In genomic region chr13:114021464-114022308, GRCh38 we compare ENCODE assay signal across 22 cellular contexts. TPM values are rescaled to one million over a fixed set of nuclear protein-coding genes. Genes with fewer than 3 reads are reported as not detected.
DNase-seq lines count a peak whose midpoint lies in the region; ATAC-seq and TF ChIP-seq lines count a peak whose summit lies in the region.
"Had no signal": no experiment of that assay in that cellular context is flagged by ENCODE, and none has a peak within 500 bp of the region (broad histone marks: within the 10 kb centered on the region; RNA-seq: fewer than 3 reads in every experiment).

No MANE protein-coding gene starts in this region.

- no peaks in the 10 kb centered on the region for H3K9me3 ChIP-seq in right atrium auricular region
- H3K9me3 ChIP-seq in CD8-positive, alpha-beta memory T cell (ENCODE audit: low read length), result no peaks in the 10 kb centered on the region
- H3K9me3 ChIP-seq: ascending aorta, colonic mucosa, gastroesophageal sphincter, MG63, SJCRH30, stomach had no signal

- H3K27ac ChIP-seq in right atrium auricular region, result no peak overlapping the region
- H3K27ac ChIP-seq in RWPE1, result peak overlapping the region; percentile 29
- H3K27ac ChIP-seq in CD8-positive, alpha-beta memory T cell (ENCODE audit: low read depth, low read length), result no peak overlapping the region
- H3K27ac ChIP-seq: ascending aorta, colonic mucosa, epithelial cell of prostate, gastroesophageal sphincter, SJCRH30, stomach had no signal

- H3K27ac Mint-ChIP-seq in CD8-positive, alpha-beta memory T cell, result peak overlapping the region in 2 of 8 donors; percentile 13 to 58
- H3K27ac Mint-ChIP-seq: CD8-positive, alpha-beta T cell; nephron had no signal

- peaks cover 0 to 9% of the 10 kb centered on the region in 2 donors for H3K4me1 ChIP-seq in right atrium auricular region
- no peaks in the 10 kb centered on the region for H3K4me1 ChIP-seq in CD8-positive, alpha-beta memory T cell (ENCODE audit: insufficient read depth, low read length)
- H3K4me1 ChIP-seq: colonic mucosa had no signal

- H3K36me3 ChIP-seq in right atrium auricular region, result peaks cover 30% of the 10 kb centered on the region
- peaks cover 87% of the 10 kb centered on the region for H3K36me3 ChIP-seq in CD8-positive, alpha-beta memory T cell (ENCODE audit: insufficient read depth, low read length)
- H3K36me3 ChIP-seq: colonic mucosa had no signal

- intact Hi-C loops in Right ventricle myocardium superior (cut with DNase I), result no loop called here

- no peak for TF ChIP-seq CTCF in right atrium auricular region (IDR thresholded peaks at IDR 0.05)
- no peak for TF ChIP-seq CTCF in RWPE1 (conservative IDR thresholded peaks at IDR 0.05; ENCODE audit: low read depth)

- POLR2A ChIA-PET in RWPE1 (lab: Yijun Ruan, JAX; ENCODE audit: low non-redundant PET), result no interaction called here
- POLR2A ChIA-PET in CD8-positive, alpha-beta memory T cell (lab: Charles Lee), result no interaction called here

- peaks cover 0 to 84% (median 5%) of the 10 kb centered on the region in 3 donors for H3K36me3 Mint-ChIP-seq in CD8-positive, alpha-beta memory T cell

- H3K4me1 Mint-ChIP-seq in CD8-positive, alpha-beta memory T cell, result peaks cover 0 to 5% (median 5%) of the 10 kb centered on the region in 3 donors

- peak; percentile 33 for DNase-seq in Right ventricle myocardium superior
- DNase-seq in right atrium auricular region (ENCODE audit: low spot score), result no peak
- no peak for DNase-seq in RWPE1 (ENCODE audit: low spot score)
- peak; percentile 23 to 49 for DNase-seq in hippocampal formation (lab: John Stamatoyannopoulos, UW)
- DNase-seq in superior temporal gyrus (ENCODE audit: extremely low spot score), result peak; percentile 64
- no peak for DNase-seq in KG1 (lab: John Stamatoyannopoulos, UW)
- no peak for DNase-seq in CD8-positive, alpha-beta memory T cell
- DNase-seq: activated gamma-delta T cell treated with Interleukin-2 at 50 U/mL for 16 hours, colonic mucosa, MG63, NCI-H146, NCI-H446, SJCRH30, stomach, T-helper 2 cell had no signal

- peak overlapping the region in 1 of 7 donors; percentile 34 for H3K4me3 Mint-ChIP-seq in CD8-positive, alpha-beta memory T cell
- H3K4me3 Mint-ChIP-seq: CD8-positive, alpha-beta T cell; nephron had no signal

- H3K27me3 Mint-ChIP-seq in CD8-positive, alpha-beta memory T cell, result peaks cover 0 to 5% of the 10 kb centered on the region in 2 donors

- CTCF ChIA-PET in RWPE1 (lab: Yijun Ruan, JAX), result no interaction called here
- CTCF ChIA-PET in CD8-positive, alpha-beta memory T cell (lab: Charles Lee), result no interaction called here

- no peak overlapping the region for H3K4me3 ChIP-seq in right atrium auricular region
- H3K4me3 ChIP-seq in CD8-positive, alpha-beta memory T cell (ENCODE audit: low read length), result no peak overlapping the region
- H3K4me3 ChIP-seq: ascending aorta, colonic mucosa, gastroesophageal sphincter, lung, MG63, SJCRH30, stomach had no signal

- H3K9me3 Mint-ChIP-seq in CD8-positive, alpha-beta memory T cell, result peaks cover 0 to 4% (median 0%) of the 10 kb centered on the region in 5 donors
- H3K9me3 Mint-ChIP-seq: CD8-positive, alpha-beta T cell; nephron had no signal

- no peaks in the 10 kb centered on the region for H3K27me3 ChIP-seq in right atrium auricular region
- H3K27me3 ChIP-seq in CD8-positive, alpha-beta memory T cell (ENCODE audit: insufficient read depth, low read length, poor library complexity, severe bottlenecking), result no peaks in the 10 kb centered on the region
- H3K27me3 ChIP-seq: ascending aorta, colonic mucosa, gastroesophageal sphincter, MG63, SJCRH30, stomach had no signal

- no peak for ATAC-seq in Right ventricle myocardium superior (ENCODE audit: poor library complexity)
- ATAC-seq in HG02870 (IDR thresholded peaks at IDR 0.05; ENCODE audit: unreplicated experiment), result no peak
- ATAC-seq: CD8-positive, alpha-beta T cell; gastroesophageal sphincter had no signal

RNA-seq across cellular contexts. Expression of gene C13orf46, which starts 47.8 kb away (rescaled TPM):
- 0.32 TPM for total RNA-seq in Right ventricle myocardium superior
- 1 to 10 TPM in 1 of 2 donors, under 1 TPM in 1; 0.59 to 2.7 TPM for total RNA-seq in right atrium auricular region
- total RNA-seq in CD8-positive, alpha-beta memory T cell, result 1 to 10 TPM; 1.2 to 1.8 TPM
- 2.2 TPM for polyA plus RNA-seq in CD8-positive, alpha-beta memory T cell

Comparison
In these comparisons a context has a peak if more than half of its experiments do, and no peak if none do; other contexts are left out.
1. DNase-seq: peak in Right ventricle myocardium superior (single experiment), hippocampal formation (2 of 2) and superior temporal gyrus (single experiment); none in right atrium auricular region (single experiment), RWPE1 (single experiment), KG1 (single experiment) and CD8-positive, alpha-beta memory T cell (0 of 5).